ENCODE assay signal across 8 cellular contexts in the genomic region with DNA sequence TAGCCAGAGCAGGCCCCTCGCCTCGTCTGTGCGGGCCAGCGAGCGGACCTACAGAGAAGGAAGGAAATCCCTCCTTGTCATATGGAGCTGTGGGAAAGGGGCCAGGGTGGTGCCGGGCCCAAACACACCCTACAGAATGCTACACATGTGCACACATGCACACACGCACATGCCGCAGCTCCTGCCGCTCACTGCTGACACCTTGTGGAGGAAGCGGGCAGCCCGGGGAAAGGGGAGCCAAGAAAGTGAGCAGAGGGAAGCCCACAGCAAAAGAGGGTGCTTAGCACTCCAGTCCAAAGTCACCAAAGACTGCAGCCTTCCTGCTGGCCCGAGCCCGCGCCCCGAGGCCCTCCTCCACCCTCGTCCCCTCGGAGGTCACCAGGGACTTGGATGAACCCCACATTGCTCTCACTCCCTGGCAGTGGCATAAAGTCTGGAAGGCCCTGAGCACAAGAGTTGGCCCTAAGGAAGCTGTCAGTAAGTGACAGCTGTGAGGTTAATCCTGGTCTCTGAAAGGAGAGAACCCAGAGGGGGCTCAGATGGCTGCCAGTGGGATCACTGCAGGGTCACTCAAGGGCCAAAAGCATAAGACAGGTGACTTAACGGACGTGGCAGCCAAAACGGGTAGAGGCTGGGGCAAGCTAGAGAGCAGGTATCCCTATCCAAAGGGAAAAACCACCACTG.
DNase-seq lines count a peak whose midpoint lies in the region; ATAC-seq and TF ChIP-seq lines count a peak whose summit lies in the region.

No MANE protein-coding gene starts in this region.

- H3K18ac ChIP-seq in mesenchymal stem cell (ENCODE audit: low read depth in 1 of 2, low read length in 2 of 2), result no peak overlapping the region

- peak overlapping the region; percentile 32 for H3K27ac ChIP-seq in A673 (ENCODE audit: low read depth, low read length, poor library complexity, severe bottlenecking)
- H3K27ac ChIP-seq in dorsolateral prefrontal cortex, result peak overlapping the region in 55 of 59 donors; percentile 10 to 84 (median 66)
- peak overlapping the region; percentile 88 for H3K27ac ChIP-seq in mesenchymal stem cell (ENCODE audit: low read length, poor library complexity, severe bottlenecking)

- no peak overlapping the region for H3K4me3 ChIP-seq in A673 (ENCODE audit: low read depth, low read length, poor library complexity, severe bottlenecking)
- H3K4me3 ChIP-seq in dorsolateral prefrontal cortex, result no peak overlapping the region
- no peak overlapping the region for H3K4me3 ChIP-seq in mesenchymal stem cell (ENCODE audit: insufficient read depth in 1 of 2, low read depth in 1 of 2, low read length in 2 of 2)

- no peak overlapping the region for H2AFZ ChIP-seq in mesenchymal stem cell (ENCODE audit: low read depth, low read length)

- no peak overlapping the region for H3K27ac Mint-ChIP-seq in activated CD4-positive, alpha-beta memory T cell treated with anti-CD3 and anti-CD28 coated beads, Interleukin-2, amount 10 ng/mL, durations not matched to agents 7 days and 5 days

- intact Hi-C loops in A673 (cut with micrococcal nuclease; ENCODE audit: unreplicated experiment), result loop anchor here (1.0 to 5.0 kb wide), 2 partner anchors 70 to 147 kb away; a partner anchor contains a TSS
- intact Hi-C loops in dorsolateral prefrontal cortex (cut with DNase I), result loop anchor here in 1 of 2 donors (1.0 to 5.0 kb wide), 2 partner anchors 147 to 385 kb away; a partner anchor contains a TSS

- CTCF ChIA-PET in A673 (lab: Charles Lee), result interaction anchor here (0.5 to 11.8 kb wide), 13 partner anchors 12 to 1601 kb away, joined by 3 to 309 read pairs (median 4); a partner anchor contains a TSS
- CTCF ChIA-PET in activated CD4-positive, alpha-beta memory T cell treated with anti-CD3 and anti-CD28 coated beads, Interleukin-2, amount 10 ng/mL, durations not matched to agents 7 days and 5 days (lab: Charles Lee), result interaction anchor here (0.6 to 8.0 kb wide), 11 partner anchors 9 to 385 kb away, joined by 3 to 236 read pairs (median 4); a partner anchor contains a TSS

- WGBS in mesenchymal stem cell, result 36% methylated on average over 15 of the region's 20 CpGs

- H3K36me3 Mint-ChIP-seq in activated CD4-positive, alpha-beta memory T cell treated with anti-CD3 and anti-CD28 coated beads, Interleukin-2, amount 10 ng/mL, durations not matched to agents 7 days and 5 days (ENCODE audit: low read depth), result peaks cover 29% of the 10 kb centered on the region

- no peaks in the 10 kb centered on the region for H3K9me3 Mint-ChIP-seq in activated CD4-positive, alpha-beta memory T cell treated with anti-CD3 and anti-CD28 coated beads, Interleukin-2, amount 10 ng/mL, durations not matched to agents 7 days and 5 days

- BruUV-seq in A673 (replicated peaks; lab: Mats Ljungman, UMichigan), result no TSS peak

- H3K4ac ChIP-seq in mesenchymal stem cell (ENCODE audit: low read depth in 1 of 2, low read length in 2 of 2), result no peak overlapping the region

- no peak overlapping the region for H3K4me2 ChIP-seq in mesenchymal stem cell (ENCODE audit: low read length, poor library complexity, severe bottlenecking)

- POLR2A ChIA-PET in A673 (lab: Charles Lee; ENCODE audit: low non-redundant PET), result interaction anchor here (0.8 kb wide), 1 partner anchor 140 kb away, joined by 3 read pairs; no protein-coding TSS in a partner anchor
- POLR2A ChIA-PET in activated CD4-positive, alpha-beta memory T cell treated with anti-CD3 and anti-CD28 coated beads, Interleukin-2, amount 10 ng/mL, durations not matched to agents 7 days and 5 days (lab: Charles Lee), result interaction anchor here (0.9 to 1.4 kb wide), 3 partner anchors 25 to 144 kb away, joined by 3 read pairs; no protein-coding TSS in a partner anchor

- ATAC-seq in GM19452 (IDR thresholded peaks at IDR 0.05; ENCODE audit: unreplicated experiment), result no peak

- H3K14ac ChIP-seq in mesenchymal stem cell (ENCODE audit: low read length in 2 of 2), result no peak overlapping the region

- H3K4me1 Mint-ChIP-seq in activated CD4-positive, alpha-beta memory T cell treated with anti-CD3 and anti-CD28 coated beads, Interleukin-2, amount 10 ng/mL, durations not matched to agents 7 days and 5 days, result peaks cover 3% of the 10 kb centered on the region

- H2BK5ac ChIP-seq in mesenchymal stem cell (ENCODE audit: low read depth, low read length, poor library complexity, severe bottlenecking), result no peak overlapping the region

- peak overlapping the region; percentile 88 for H2AK5ac ChIP-seq in mesenchymal stem cell (ENCODE audit: low read length, severe bottlenecking)

- no peaks in the 10 kb centered on the region for H3K36me3 ChIP-seq in A673 (ENCODE audit: insufficient read depth, low read length, poor library complexity, severe bottlenecking)
- H3K36me3 ChIP-seq in mesenchymal stem cell (ENCODE audit: control insufficient read depth in 1 of 2, insufficient read depth in 2 of 2, low read depth in 1 of 2, low read length in 2 of 2), result peaks cover 63 to 72% of the 10 kb centered on the region in 2 experiments

- no peak overlapping the region for H2BK12ac ChIP-seq in mesenchymal stem cell (ENCODE audit: low read length in 2 of 2)

- H3K9ac ChIP-seq in mesenchymal stem cell (ENCODE audit: low read length), result peak overlapping the region; percentile 31

- peaks cover 1% of the 10 kb centered on the region for H3K79me1 ChIP-seq in mesenchymal stem cell (replicated peaks; ENCODE audit: low read length, poor library complexity, severe bottlenecking)

- H3K4me3 Mint-ChIP-seq in activated CD4-positive, alpha-beta memory T cell treated with anti-CD3 and anti-CD28 coated beads, Interleukin-2, amount 10 ng/mL, durations not matched to agents 7 days and 5 days, result no peak overlapping the region

- H2BK15ac ChIP-seq in mesenchymal stem cell (ENCODE audit: low read depth, poor library complexity, severe bottlenecking), result no peak overlapping the region

- no peak overlapping the region for H4K91ac ChIP-seq in mesenchymal stem cell (ENCODE audit: low read length)

- H2BK120ac ChIP-seq in mesenchymal stem cell (ENCODE audit: low read depth, low read length), result no peak overlapping the region

- H3K27me3 Mint-ChIP-seq in activated CD4-positive, alpha-beta memory T cell treated with anti-CD3 and anti-CD28 coated beads, Interleukin-2, amount 10 ng/mL, durations not matched to agents 7 days and 5 days, result no peaks in the 10 kb centered on the region

- H3K4me1 ChIP-seq in A673 (ENCODE audit: insufficient read depth, low read length, poor library complexity, severe bottlenecking) (peaks cover 35% of the 10 kb centered on the region), mesenchymal stem cell (ENCODE audit: control insufficient read depth, insufficient read depth, low read depth, low read length) (peaks cover 61% of the 10 kb centered on the region)

- no peak overlapping the region for H3K23ac ChIP-seq in mesenchymal stem cell (ENCODE audit: low read length in 2 of 2)

- H4K8ac ChIP-seq in mesenchymal stem cell (ENCODE audit: low read length), result no peak overlapping the region

- H3K27me3 ChIP-seq in A673 (replicated peaks; ENCODE audit: insufficient read depth, low read depth, low read length, poor library complexity), result no peaks in the 10 kb centered on the region
- H3K27me3 ChIP-seq in dorsolateral prefrontal cortex, result no peaks in the 10 kb centered on the region
- no peaks in the 10 kb centered on the region for H3K27me3 ChIP-seq in mesenchymal stem cell (ENCODE audit: control insufficient read depth in 1 of 2, insufficient read depth in 1 of 2, low read length in 2 of 2)

- no peaks in the 10 kb centered on the region for H3K9me3 ChIP-seq in A673 (ENCODE audit: low read depth, low read length, poor library complexity, severe bottlenecking)
- H3K9me3 ChIP-seq in mesenchymal stem cell (ENCODE audit: control insufficient read depth, low read length), result no peaks in the 10 kb centered on the region

- DNase-seq in A673 (ENCODE audit: low spot score) (peak; percentile 92), GM19238 (ENCODE audit: insufficient read length, low spot score) (peak; percentile 56), NCI-H510A (lab: John Stamatoyannopoulos, UW) (peak; percentile 23), dorsolateral prefrontal cortex (peak; percentile 62 to 84 (median 72)), mesenchymal stem cell (peak; percentile 70)
- DNase-seq in activated CD4-positive, alpha-beta memory T cell treated with anti-CD3 and anti-CD28 coated beads, Interleukin-2, amount 10 ng/mL, durations not matched to agents 7 days and 5 days, result peak; percentile 71
- peak; percentile 70 for DNase-seq in stimulated activated CD8-positive, alpha-beta memory T cell treated with anti-CD3 and anti-CD28 coated beads, Interleukin-4, amount 100 ng/mL, for 24 hours (ENCODE audit: low read depth)

- TF ChIP-seq CTCF in A673 (conservative IDR thresholded peaks at IDR 0.05; ENCODE audit: low read depth, low read length) (peak; percentile 99), dorsolateral prefrontal cortex (IDR thresholded peaks at IDR 0.05 in 54 of 56, conservative IDR thresholded peaks at IDR 0.05 in 2 of 56; ENCODE audit: low read depth in 1 of 56, partially characterized antibody in 56 of 56) (peak; percentile 64 to 95 (median 88))

Comparison
In these comparisons a context has a peak if more than half of its experiments do, and no peak if none do; other contexts are left out.
1. DNase-seq: peak in every context shown above with its lines; median percentile 92 in A673; 72 in dorsolateral prefrontal cortex; 71 in activated CD4-positive, alpha-beta memory T cell treated with anti-CD3 and anti-CD28 coated beads, Interleukin-2, amount 10 ng/mL, durations not matched to agents 7 days and 5 days; 70 in mesenchymal stem cell; 70 in stimulated activated CD8-positive, alpha-beta memory T cell treated with anti-CD3 and anti-CD28 coated beads, Interleukin-4, amount 100 ng/mL, for 24 hours; 56 in GM19238; 23 in NCI-H510A.
2. H3K27ac ChIP-seq: peak in every context shown above with its lines; median percentile 88 in mesenchymal stem cell; 66 in dorsolateral prefrontal cortex; 32 in A673.